ENCODE assay signal across 8 cellular contexts in genomic region chr9:128684325-128685021, GRCh38. TPM values are rescaled to one million over a fixed set of nuclear protein-coding genes. Genes with fewer than 3 reads are reported as not detected.
DNase-seq lines count a peak whose midpoint lies in the region; TF ChIP-seq lines count a peak whose summit lies in the region.

No MANE protein-coding gene starts in this region.

- peak overlapping the region; percentile 58 for H3K4me3 ChIP-seq in ovary

- TF ChIP-seq EP300 in ovary (IDR thresholded peaks at IDR 0.05): no peak

- WGBS in ovary, 3 donors: 5 to 6% (median 5%) methylated on average over 14 of the region's 14 CpGs

- intact Hi-C loops in ovary (cut with DNase I): no loop called here

- peak overlapping the region; percentile 97 for H3K4me3 Mint-ChIP-seq in type B pancreatic cell

- TF ChIP-seq POLR2A in Raji (IDR thresholded peaks at IDR 0.05; ENCODE audit: insufficient read depth, low read depth, low read length) (peak; percentile 78), ovary (IDR thresholded peaks at IDR 0.05) (no peak)

- no peaks in the 10 kb centered on the region for H3K27me3 Mint-ChIP-seq in type B pancreatic cell

- H3K36me3 Mint-ChIP-seq in type B pancreatic cell: peaks cover 11% of the 10 kb centered on the region

- H3K27ac ChIP-seq in ovary: peak overlapping the region in 1 of 2 donors; percentile 8

- peak; percentile 58 to 80 for DNase-seq in NCI-H2081 (lab: John Stamatoyannopoulos, UW)
- DNase-seq in NCI-H2081 treated with DMSO at 0.1 percent for 48 hours (lab: John Stamatoyannopoulos, UW): no peak
- DNase-seq in HK-2 (ENCODE audit: unreplicated experiment): peak; percentile 87
- peak; percentile 73 for DNase-seq in activated gamma-delta T cell treated with Interleukin-2 at 50 U/mL for 16 hours
- peak; percentile 86 for DNase-seq in glomerular visceral epithelial cell (ENCODE audit: extremely low spot score)
- peak; percentile 71 to 78 (median 75) for DNase-seq in ovary
- no peak for DNase-seq in type B pancreatic cell (ENCODE audit: extremely low spot score, unreplicated experiment)

- H3K9me3 Mint-ChIP-seq in type B pancreatic cell: no peaks in the 10 kb centered on the region

- H3K27me3 ChIP-seq in ovary: no peaks in the 10 kb centered on the region

- peak overlapping the region; percentile 100 for H3K27ac Mint-ChIP-seq in type B pancreatic cell

- peaks cover 38% of the 10 kb centered on the region for H3K4me1 Mint-ChIP-seq in type B pancreatic cell (ENCODE audit: unreplicated experiment)

- H3K4me1 ChIP-seq in ovary (ENCODE audit: insufficient read depth): peaks cover 7% of the 10 kb centered on the region

- no peak for TF ChIP-seq CTCF in ovary (IDR thresholded peaks at IDR 0.05)
- TF ChIP-seq CTCF in type B pancreatic cell (conservative IDR thresholded peaks at IDR 0.05): no peak

- no peaks in the 10 kb centered on the region for H3K9me3 ChIP-seq in ovary

- H3K36me3 ChIP-seq in ovary: no peaks in the 10 kb centered on the region

RNA-seq across cellular contexts. Expression of gene SET, which starts 4.5 kb away (rescaled TPM):
- total RNA-seq in ovary: 100 to 1,000 TPM; 119 to 328 (median 291) TPM
- 100 to 1,000 TPM; 147 to 292 TPM for polyA plus RNA-seq in ovary
- 450 and 545 TPM in 2 replicates for total RNA-seq in type B pancreatic cell (ENCODE audit: low replicate concordance)

RNA-seq across cellular contexts. Expression of gene PKN3, which starts 17.8 kb away (rescaled TPM):
- total RNA-seq in ovary (1 to 10 TPM; 1.4 to 7.6 (median 4.2) TPM), type B pancreatic cell (ENCODE audit: low replicate concordance) (6.9 and 11.7 TPM in 2 replicates)
- 1 to 10 TPM; 1.3 to 4.6 TPM for polyA plus RNA-seq in ovary

RNA-seq across cellular contexts. Expression of gene DYNC2I2, which starts 27.8 kb away (rescaled TPM):
- total RNA-seq in ovary: 10 to 100 TPM; 17.7 to 87.5 (median 25.8) TPM
- polyA plus RNA-seq in ovary: 10 to 100 TPM in 1 of 2 donors, 1 to 10 TPM in 1; 2.0 to 28.0 TPM
- total RNA-seq in type B pancreatic cell (ENCODE audit: low replicate concordance): 65.0 and 70.6 TPM in 2 replicates

RNA-seq across cellular contexts. Expression of gene ZDHHC12, which starts 39.5 kb away (rescaled TPM):
- total RNA-seq in ovary: 10 to 100 TPM in 2 of 7 donors, 1 to 10 TPM in 5; 5.7 to 27.1 (median 7.0) TPM
- polyA plus RNA-seq in ovary: 10 to 100 TPM in 1 of 2 donors, under 1 TPM in 1; 0.30 to 12.5 TPM
- total RNA-seq in type B pancreatic cell (ENCODE audit: low replicate concordance): 25.6 and 53.5 TPM in 2 replicates

Comparison
In these comparisons a context has a peak if more than half of its experiments do, and no peak if none do; other contexts are left out.
1. DNase-seq: peak in NCI-H2081 (2 of 2), HK-2 (single experiment), activated gamma-delta T cell treated with Interleukin-2 at 50 U/mL for 16 hours (single experiment), glomerular visceral epithelial cell (single experiment) and ovary (5 of 5); none in NCI-H2081 treated with DMSO at 0.1 percent for 48 hours (single experiment) and type B pancreatic cell (single experiment).